In the genomic region with DNA sequence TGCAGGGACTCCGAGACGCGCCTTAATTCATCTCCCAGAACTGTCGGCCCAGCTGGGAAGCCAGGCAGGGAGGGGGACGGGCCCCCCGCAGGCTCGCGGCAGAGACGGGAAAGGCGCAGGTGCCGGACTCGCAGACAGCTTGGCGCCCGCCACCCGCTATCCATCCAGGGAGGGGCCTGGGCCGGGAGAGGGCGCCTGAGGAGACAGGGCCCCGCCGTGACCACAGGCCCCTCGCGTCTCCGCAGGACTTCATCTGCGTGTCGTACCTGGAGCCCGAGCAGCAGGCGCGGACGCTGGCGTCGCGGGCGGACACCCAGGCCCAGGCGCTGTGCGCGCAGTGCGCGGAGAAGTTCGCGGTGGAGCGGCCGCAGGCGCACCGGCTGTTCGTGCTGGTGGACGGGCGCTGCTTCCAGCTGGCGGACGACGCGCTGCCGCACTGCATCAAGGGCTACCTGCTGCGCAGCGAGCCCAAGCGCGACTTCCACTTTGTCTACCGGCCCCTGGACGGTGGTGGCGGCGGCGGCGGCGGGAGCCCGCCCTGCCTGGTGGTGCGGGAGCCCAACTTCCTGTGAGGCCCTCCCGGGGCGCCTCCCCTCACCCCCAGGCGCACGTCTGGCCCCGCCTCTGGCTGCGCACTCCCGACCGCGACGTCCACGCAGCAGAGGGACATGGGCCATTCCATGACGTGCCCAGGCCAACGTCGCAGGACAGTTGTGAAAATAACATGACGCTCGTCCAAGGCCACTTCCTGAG, we compare ENCODE assay signal across 1 cellular context.
TF ChIP-seq lines count a peak whose summit lies in the region.

No MANE protein-coding gene starts in this region.

TF ChIP-seq in SK-N-SH, 30 proteins besides CTCF, POLR2A, EP300 and RAD21:
- TF ChIP-seq, protein P1, sequence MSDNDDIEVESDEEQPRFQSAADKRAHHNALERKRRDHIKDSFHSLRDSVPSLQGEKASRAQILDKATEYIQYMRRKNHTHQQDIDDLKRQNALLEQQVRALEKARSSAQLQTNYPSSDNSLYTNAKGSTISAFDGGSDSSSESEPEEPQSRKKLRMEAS (IDR thresholded peaks at IDR 0.05; ENCODE audit: low read depth): no peak
- no peak for TF ChIP-seq MXI1 (IDR thresholded peaks at IDR 0.05; ENCODE audit: low read depth, low read length)
- no peak for TF ChIP-seq TAF1 (IDR thresholded peaks at IDR 0.05; ENCODE audit: borderline replicate concordance, low read depth, low read length)
- TF ChIP-seq MEF2A (IDR thresholded peaks at IDR 0.05; ENCODE audit: borderline replicate concordance, low read depth): no peak
- no peak for TF ChIP-seq RXRA (IDR thresholded peaks at IDR 0.05; ENCODE audit: borderline replicate concordance, low read depth)
- no peak for TF ChIP-seq SIN3A (IDR thresholded peaks at IDR 0.05; ENCODE audit: borderline replicate concordance, low read depth, low read length)
- TF ChIP-seq JUND (IDR thresholded peaks at IDR 0.05): no peak
- TF ChIP-seq, protein P2, sequence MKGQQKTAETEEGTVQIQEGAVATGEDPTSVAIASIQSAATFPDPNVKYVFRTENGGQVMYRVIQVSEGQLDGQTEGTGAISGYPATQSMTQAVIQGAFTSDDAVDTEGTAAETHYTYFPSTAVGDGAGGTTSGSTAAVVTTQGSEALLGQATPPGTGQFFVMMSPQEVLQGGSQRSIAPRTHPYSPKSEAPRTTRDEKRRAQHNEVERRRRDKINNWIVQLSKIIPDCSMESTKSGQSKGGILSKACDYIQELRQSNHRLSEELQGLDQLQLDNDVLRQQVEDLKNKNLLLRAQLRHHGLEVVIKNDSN (IDR thresholded peaks at IDR 0.05; ENCODE audit: borderline replicate concordance, low read depth): no peak
